Comparison of ENCODE assay signal across 1 cellular context in genomic region chr17:27805520-27806146, GRCh38.
TF ChIP-seq lines count a peak whose summit lies in the region.

No MANE protein-coding gene starts in this region.

TF ChIP-seq in GM12878, 131 proteins besides CTCF, POLR2A, EP300 and RAD21 (continued from another document):
- TF ChIP-seq REST (IDR thresholded peaks at IDR 0.05; ENCODE audit: low read depth, low read length) (no peak), BMI1 (IDR thresholded peaks at IDR 0.05; ENCODE audit: borderline replicate concordance) (peak; percentile 29; the same call in 1 of the 2 replicates), HDGF (IDR thresholded peaks at IDR 0.05) (peak; percentile 27; the same call in 1 of the 2 replicates), SPI1 (IDR thresholded peaks at IDR 0.05; ENCODE audit: borderline replicate concordance, insufficient read depth, low read depth, low read length) (peak; percentile 100), KAT2A (conservative IDR thresholded peaks at IDR 0.05; ENCODE audit: control insufficient read depth, low read depth, low read length) (no peak), TCF12 (IDR thresholded peaks at IDR 0.05; ENCODE audit: low read depth, low read length) (peak; percentile 86), HDAC2 (IDR thresholded peaks at IDR 0.05) (no peak)
- TF ChIP-seq, protein P1, sequence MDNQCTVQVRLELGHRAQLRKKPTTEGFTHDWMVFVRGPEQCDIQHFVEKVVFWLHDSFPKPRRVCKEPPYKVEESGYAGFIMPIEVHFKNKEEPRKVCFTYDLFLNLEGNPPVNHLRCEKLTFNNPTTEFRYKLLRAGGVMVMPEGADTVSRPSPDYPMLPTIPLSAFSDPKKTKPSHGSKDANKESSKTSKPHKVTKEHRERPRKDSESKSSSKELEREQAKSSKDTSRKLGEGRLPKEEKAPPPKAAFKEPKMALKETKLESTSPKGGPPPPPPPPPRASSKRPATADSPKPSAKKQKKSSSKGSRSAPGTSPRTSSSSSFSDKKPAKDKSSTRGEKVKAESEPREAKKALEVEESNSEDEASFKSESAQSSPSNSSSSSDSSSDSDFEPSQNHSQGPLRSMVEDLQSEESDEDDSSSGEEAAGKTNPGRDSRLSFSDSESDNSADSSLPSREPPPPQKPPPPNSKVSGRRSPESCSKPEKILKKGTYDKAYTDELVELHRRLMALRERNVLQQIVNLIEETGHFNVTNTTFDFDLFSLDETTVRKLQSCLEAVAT (IDR thresholded peaks at IDR 0.05) = 0 out of 2 replicates have a peak, but pooled peaks have one; percentile 49
- TF ChIP-seq, protein P2, sequence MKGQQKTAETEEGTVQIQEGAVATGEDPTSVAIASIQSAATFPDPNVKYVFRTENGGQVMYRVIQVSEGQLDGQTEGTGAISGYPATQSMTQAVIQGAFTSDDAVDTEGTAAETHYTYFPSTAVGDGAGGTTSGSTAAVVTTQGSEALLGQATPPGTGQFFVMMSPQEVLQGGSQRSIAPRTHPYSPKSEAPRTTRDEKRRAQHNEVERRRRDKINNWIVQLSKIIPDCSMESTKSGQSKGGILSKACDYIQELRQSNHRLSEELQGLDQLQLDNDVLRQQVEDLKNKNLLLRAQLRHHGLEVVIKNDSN (IDR thresholded peaks at IDR 0.05; ENCODE audit: borderline replicate concordance, extremely low read length, insufficient read depth, low read depth, low read length) = no peak
